Comparison of ENCODE assay signal across 23 cellular contexts in the genomic region with DNA sequence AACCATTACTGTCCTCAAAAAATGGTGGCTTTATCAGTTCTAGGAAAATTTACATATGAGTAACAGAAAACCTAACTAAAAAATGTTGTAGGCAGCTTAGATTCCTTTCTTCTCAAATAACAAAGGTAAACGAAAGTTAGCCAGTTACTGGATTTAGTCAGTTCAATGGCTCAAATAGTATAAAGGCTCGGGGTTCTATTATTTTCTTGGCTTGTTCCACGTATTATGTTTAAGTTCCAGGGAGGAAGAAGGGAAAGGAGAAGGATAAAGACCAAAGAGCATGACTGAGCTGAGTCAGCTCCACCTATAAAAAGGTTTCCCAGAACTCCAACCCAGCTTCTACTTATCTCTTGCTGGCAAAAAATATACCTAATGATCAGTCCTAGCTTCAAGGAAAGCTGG. TPM values are rescaled to one million over a fixed set of nuclear protein-coding genes. Genes with fewer than 3 reads are reported as not detected.
"Had no signal": no experiment of that assay in that cellular context is flagged by ENCODE, and none has a peak within 500 bp of the region (broad histone marks: within the 10 kb centered on the region; RNA-seq: fewer than 3 reads in every experiment).

No MANE protein-coding gene starts in this region.

- H3K27me3 ChIP-seq: gastrocnemius medialis, heart right ventricle, spleen, upper lobe of left lung had no signal

- H3K4me1 ChIP-seq: gastrocnemius medialis, heart right ventricle, spleen had no signal

- H3K27ac ChIP-seq: gastrocnemius medialis, heart right ventricle, spleen, upper lobe of left lung had no signal

- H3K4me3 Mint-ChIP-seq: activated CD8-positive, alpha-beta memory T cell treated with anti-CD3 and anti-CD28 coated beads, Interleukin-2, amount 10 ng/mL, durations not matched to agents 7 days and 5 days; activated naive CD4-positive, alpha-beta T cell treated with anti-CD3 and anti-CD28 coated beads for 36 hours; activated naive CD8-positive, alpha-beta T cell treated with anti-CD3 and anti-CD28 coated beads, Interleukin-2, amount 50 U/mL, for 24 hours; effector memory CD8-positive, alpha-beta T cell; nephron; stimulated activated naive CD8-positive, alpha-beta T cell treated with anti-CD3 and anti-CD28 coated beads, Interleukin-15, amount 100 ng/mL, for 72 hours; T-cell had no signal

- H3K4me1 Mint-ChIP-seq: activated CD8-positive, alpha-beta memory T cell treated with anti-CD3 and anti-CD28 coated beads, Interleukin-2, amount 10 ng/mL, durations not matched to agents 7 days and 5 days; activated naive CD8-positive, alpha-beta T cell treated with anti-CD3 and anti-CD28 coated beads, Interleukin-2, amount 50 U/mL, for 24 hours; nephron; stimulated activated naive CD8-positive, alpha-beta T cell treated with anti-CD3 and anti-CD28 coated beads, Interleukin-15, amount 100 ng/mL, for 72 hours; T-cell had no signal

- ATAC-seq: activated CD8-positive, alpha-beta memory T cell treated with anti-CD3 and anti-CD28 coated beads, Interleukin-2, amount 10 ng/mL, durations not matched to agents 7 days and 5 days; activated naive CD8-positive, alpha-beta T cell treated with anti-CD3 and anti-CD28 coated beads, Interleukin-2, amount 50 U/mL, for 24 hours; effector memory CD8-positive, alpha-beta T cell; gastrocnemius medialis; left lobe of liver; sciatic nerve; stimulated activated naive CD8-positive, alpha-beta T cell treated with anti-CD3 and anti-CD28 coated beads, Interleukin-15, amount 100 ng/mL, for 72 hours; T-cell had no signal

- H3K4me3 ChIP-seq: gastrocnemius medialis, heart right ventricle, spleen, upper lobe of left lung had no signal

- H3K27ac Mint-ChIP-seq: activated CD8-positive, alpha-beta memory T cell treated with anti-CD3 and anti-CD28 coated beads, Interleukin-2, amount 10 ng/mL, durations not matched to agents 7 days and 5 days; activated naive CD4-positive, alpha-beta T cell treated with anti-CD3 and anti-CD28 coated beads for 36 hours; activated naive CD8-positive, alpha-beta T cell treated with anti-CD3 and anti-CD28 coated beads, Interleukin-2, amount 50 U/mL, for 24 hours; activated T-helper 2 cell treated with anti-CD3 and anti-CD28 coated beads, Interferon-gamma antibody, Interleukin-2, Interleukin-4, amounts not matched to agents 10 μg/mL and 5 μg/mL and 100 μg/mL, durations not matched to agents 14 hours and 24 hours and 36 hours; effector memory CD8-positive, alpha-beta T cell; nephron; stimulated activated naive CD8-positive, alpha-beta T cell treated with anti-CD3 and anti-CD28 coated beads, Interleukin-15, amount 100 ng/mL, for 72 hours; T-cell had no signal

- H3K27me3 Mint-ChIP-seq: activated CD8-positive, alpha-beta memory T cell treated with anti-CD3 and anti-CD28 coated beads, Interleukin-2, amount 10 ng/mL, durations not matched to agents 7 days and 5 days; activated naive CD8-positive, alpha-beta T cell treated with anti-CD3 and anti-CD28 coated beads, Interleukin-2, amount 50 U/mL, for 24 hours; effector memory CD8-positive, alpha-beta T cell; stimulated activated naive CD8-positive, alpha-beta T cell treated with anti-CD3 and anti-CD28 coated beads, Interleukin-15, amount 100 ng/mL, for 72 hours; T-cell had no signal

- DNase-seq: activated CD4-positive, alpha-beta T cell treated with anti-CD3 and anti-CD28 coated beads, Interleukin-2, amount 50 U/mL, for 4 hours; activated CD4-positive, CD25-positive, alpha-beta regulatory T cell treated with anti-CD3 and anti-CD28 coated beads, Interleukin-2, amount 50 U/mL, for 72 hours; activated CD8-positive, alpha-beta memory T cell treated with anti-CD3 and anti-CD28 coated beads, Interleukin-2, amount 10 ng/mL, durations not matched to agents 7 days and 5 days; activated naive CD4-positive, alpha-beta T cell treated with anti-CD3 and anti-CD28 coated beads for 36 hours; activated naive CD8-positive, alpha-beta T cell treated with anti-CD3 and anti-CD28 coated beads, Interleukin-2, amount 50 U/mL, for 24 hours; activated T-cell treated with anti-CD3 and anti-CD28 coated beads, Interleukin-2, amount 50 U/mL, for 1 hour; aorta; dermis blood vessel endothelial cell; effector memory CD8-positive, alpha-beta T cell; gastrocnemius medialis; heart right ventricle; mammary epithelial cell; spleen; stimulated activated naive CD8-positive, alpha-beta T cell treated with anti-CD3 and anti-CD28 coated beads, Interleukin-15, amount 100 ng/mL, for 72 hours; T-cell; T-helper 9 cell; upper lobe of left lung had no signal

- H3K36me3 ChIP-seq: gastrocnemius medialis, heart right ventricle, spleen, upper lobe of left lung had no signal

- H3K9me3 ChIP-seq: gastrocnemius medialis, spleen, upper lobe of left lung had no signal

- H3K9me3 Mint-ChIP-seq: activated naive CD4-positive, alpha-beta T cell treated with anti-CD3 and anti-CD28 coated beads for 36 hours; activated naive CD8-positive, alpha-beta T cell treated with anti-CD3 and anti-CD28 coated beads, Interleukin-2, amount 50 U/mL, for 24 hours; activated T-helper 2 cell treated with anti-CD3 and anti-CD28 coated beads, Interferon-gamma antibody, Interleukin-2, Interleukin-4, amounts not matched to agents 10 μg/mL and 5 μg/mL and 100 μg/mL, durations not matched to agents 14 hours and 24 hours and 36 hours; effector memory CD8-positive, alpha-beta T cell; nephron; stimulated activated naive CD8-positive, alpha-beta T cell treated with anti-CD3 and anti-CD28 coated beads, Interleukin-15, amount 100 ng/mL, for 72 hours had no signal

- FAIRE-seq: keratinocyte had no signal

RNA-seq across cellular contexts. Expression of a gene that starts 41.0 kb away (rescaled TPM):
- total RNA-seq: activated CD8-positive, alpha-beta memory T cell treated with anti-CD3 and anti-CD28 coated beads, Interleukin-2, amount 10 ng/mL, durations not matched to agents 7 days and 5 days; activated naive CD4-positive, alpha-beta T cell treated with anti-CD3 and anti-CD28 coated beads for 36 hours; activated T-helper 2 cell treated with anti-CD3 and anti-CD28 coated beads, Interferon-gamma antibody, Interleukin-2, Interleukin-4, amounts not matched to agents 10 μg/mL and 5 μg/mL and 100 μg/mL, durations not matched to agents 14 hours and 24 hours and 36 hours; mammary epithelial cell; spleen; T-cell; temporal lobe; upper lobe of left lung had no signal
